In genomic region chr9:21777701-21778100, GRCh38 we compare ENCODE assay signal across 14 cellular contexts. TPM values are rescaled to one million over a fixed set of nuclear protein-coding genes. Genes with fewer than 3 reads are reported as not detected.
DNase-seq lines count a peak whose midpoint lies in the region; ATAC-seq and TF ChIP-seq lines count a peak whose summit lies in the region.
"Had no signal": no experiment of that assay in that cellular context is flagged by ENCODE, and none has a peak within 500 bp of the region (broad histone marks: within the 10 kb centered on the region; RNA-seq: fewer than 3 reads in every experiment).

No MANE protein-coding gene starts in this region.

- no peaks in the 10 kb centered on the region for H4K20me1 ChIP-seq in BLaER1

- peaks cover 22% of the 10 kb centered on the region for H3K4me1 ChIP-seq in BLaER1
- H3K4me1 ChIP-seq: colonic mucosa, thyroid gland had no signal

- intact Hi-C loops in posterior vena cava (cut with DNase I) = no loop called here

- no peaks in the 10 kb centered on the region for H3K36me3 ChIP-seq in BLaER1
- H3K36me3 ChIP-seq: colonic mucosa, left lung, thyroid gland had no signal

- peak overlapping the region; percentile 50 for H3K4me2 ChIP-seq in BLaER1

- H3K9me3 ChIP-seq in BLaER1 = no peaks in the 10 kb centered on the region
- H3K9me3 ChIP-seq: colonic mucosa, left lung, thyroid gland had no signal

- no peak overlapping the region for H3K9ac ChIP-seq in BLaER1

- no peaks in the 10 kb centered on the region for H3K27me3 ChIP-seq in BLaER1
- H3K27me3 ChIP-seq: colonic mucosa, thyroid gland had no signal

- no peak overlapping the region for H3K4me3 ChIP-seq in BLaER1
- no peak overlapping the region for H3K4me3 ChIP-seq in HFF-Myc (replicated peaks; ENCODE audit: low read depth, low read length)
- H3K4me3 ChIP-seq: colonic mucosa, left lung, thyroid gland had no signal

- ATAC-seq in GM18498 (IDR thresholded peaks at IDR 0.05; ENCODE audit: unreplicated experiment) = no peak
- ATAC-seq: left lung had no signal

- H3K27ac ChIP-seq in BLaER1 = 0 out of 2 replicates have a peak overlapping the region, but pooled peaks have one; percentile 7
- H3K27ac ChIP-seq: colonic mucosa, left lung, RWPE1, thyroid gland had no signal

- TF ChIP-seq CTCF in HFF-Myc (IDR thresholded peaks at IDR 0.05; ENCODE audit: low read depth, low read length, missing control alignments) = no peak

- DNase-seq in HFF-Myc (ENCODE audit: extremely low read depth, low read depth) = peak; percentile 78
- peak; percentile 59 for DNase-seq in astrocyte of the hippocampus (ENCODE audit: low read depth, low spot score)
- peak; percentile 29 for DNase-seq in hepatic stellate cell (ENCODE audit: low spot score)
- no peak for DNase-seq in DMS53 treated with DMSO at 0.1 percent for 48 hours (lab: John Stamatoyannopoulos, UW; ENCODE audit: unreplicated experiment)
- DNase-seq in posterior vena cava (ENCODE audit: low spot score) = no peak
- DNase-seq in NCI-H345 (lab: John Stamatoyannopoulos, UW) = no peak
- DNase-seq: activated naive CD4-positive, alpha-beta T cell treated with anti-CD3 and anti-CD28 coated beads, Interleukin-2, amount 50 U/mL, for 16 hours; colonic mucosa; left lung; T1000; thyroid gland had no signal

RNA-seq across cellular contexts. Expression of gene MTAP, which starts 24.7 kb away (rescaled TPM):
- total RNA-seq in posterior vena cava = 10 to 100 TPM; 28.1 to 33.0 TPM

Comparison
In these comparisons a context has a peak if more than half of its experiments do, and no peak if none do; other contexts are left out.
1. DNase-seq: peak in HFF-Myc (single experiment), astrocyte of the hippocampus (single experiment) and hepatic stellate cell (single experiment); none in DMS53 treated with DMSO at 0.1 percent for 48 hours (single experiment), posterior vena cava (single experiment) and NCI-H345 (single experiment).